8 cellular contexts compared by ENCODE assay signal in the genomic region with DNA sequence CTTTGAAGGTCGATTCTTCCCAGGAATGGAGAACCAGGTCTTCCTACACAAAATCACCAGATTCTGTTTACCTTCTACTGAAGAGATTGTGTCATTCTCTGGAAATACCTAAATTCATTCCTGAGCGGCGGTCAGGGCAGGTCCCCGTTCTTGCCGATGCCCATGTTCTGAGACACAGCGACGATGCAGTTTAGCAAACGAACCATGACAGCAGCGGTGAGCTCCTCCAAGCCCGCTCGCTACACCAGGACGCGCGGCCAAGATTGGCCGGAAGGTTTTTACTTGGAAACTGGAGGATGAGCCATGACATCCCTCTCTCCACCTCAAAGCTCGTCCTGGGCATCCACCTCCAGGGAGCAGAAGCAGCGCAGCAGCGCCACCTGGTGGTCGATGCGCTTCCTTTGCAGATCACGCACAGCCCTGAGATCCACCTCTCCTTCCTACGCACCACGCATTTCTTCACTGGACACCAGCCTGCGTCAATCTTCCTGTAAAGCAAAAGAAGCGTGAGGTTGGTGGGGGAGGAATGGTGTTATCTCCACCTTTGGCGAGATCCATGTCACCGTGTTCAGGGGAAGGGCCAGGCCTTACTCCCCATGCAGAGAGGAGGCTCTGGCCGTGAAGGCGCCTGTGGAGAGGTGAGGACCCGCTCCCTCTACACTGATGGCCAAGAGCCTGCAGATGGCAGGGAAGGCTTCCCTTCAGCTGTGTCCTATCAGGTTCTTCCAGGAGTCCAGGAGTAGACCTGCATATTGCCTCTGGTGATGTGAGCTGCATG. TPM values are rescaled to one million over a fixed set of nuclear protein-coding genes. Genes with fewer than 3 reads are reported as not detected.
DNase-seq lines count a peak whose midpoint lies in the region; ATAC-seq, FAIRE-seq and TF ChIP-seq lines count a peak whose summit lies in the region.

No MANE protein-coding gene starts in this region.

- H3K4me3 ChIP-seq in BLaER1, result peak overlapping the region; percentile 56
- H3K4me3 ChIP-seq in fibroblast of the aortic adventitia (ENCODE audit: low read depth, low read length), result peak overlapping the region; percentile 51
- peak overlapping the region; percentile 62 for H3K4me3 ChIP-seq in neural cell (ENCODE audit: low read length)

- ATAC-seq in GM19372 (IDR thresholded peaks at IDR 0.05; ENCODE audit: low read depth, unreplicated experiment), result peak; percentile 68
- peak; percentile 98 for ATAC-seq in stimulated activated naive CD8-positive, alpha-beta T cell treated with anti-CD3 and anti-CD28 coated beads, Interleukin-15, Interleukin-2, amounts not matched to agents 100 U/mL and 50 U/mL, for 24 hours

- H3K27ac Mint-ChIP-seq in IgD-negative memory B cell, result peak overlapping the region in 1 of 3 donors; percentile 5

- no peak for TF ChIP-seq EP300 in neural cell (conservative IDR thresholded peaks at IDR 0.05; ENCODE audit: poor library complexity, severe bottlenecking)

- H3K4me1 ChIP-seq in BLaER1, result 0 out of 2 replicates have a peak, but pooled peaks cover 8% of the 10 kb centered on the region

- H3K36me3 ChIP-seq in BLaER1, result no peaks in the 10 kb centered on the region
- no peaks in the 10 kb centered on the region for H3K36me3 ChIP-seq in neural cell (ENCODE audit: insufficient read depth, low read length)

- TF ChIP-seq CTCF in fibroblast of the aortic adventitia (IDR thresholded peaks at IDR 0.05; ENCODE audit: insufficient read depth, low read length) (peak; percentile 94), neural cell (IDR thresholded peaks at IDR 0.05; ENCODE audit: poor library complexity, severe bottlenecking) (peak; percentile 97)

- peaks cover 0 to 3% (median under 1%) of the 10 kb centered on the region in 3 donors for H3K9me3 Mint-ChIP-seq in IgD-negative memory B cell

- no peaks in the 10 kb centered on the region for H3K9me3 ChIP-seq in BLaER1
- H3K9me3 ChIP-seq in neural cell (ENCODE audit: low read length), result no peaks in the 10 kb centered on the region

- H3K27me3 ChIP-seq in BLaER1, result 0 out of 2 replicates have a peak, but pooled peaks cover 6% of the 10 kb centered on the region
- H3K27me3 ChIP-seq in neural cell (ENCODE audit: insufficient read depth, low read depth, low read length), result peaks cover 10% of the 10 kb centered on the region

- H4K20me1 ChIP-seq in BLaER1, result no peaks in the 10 kb centered on the region
- no peaks in the 10 kb centered on the region for H4K20me1 ChIP-seq in neural cell (ENCODE audit: insufficient read depth)

- H3K4me1 Mint-ChIP-seq in IgD-negative memory B cell, result peaks cover 0 to 8% (median 6%) of the 10 kb centered on the region in 3 donors

- no peak overlapping the region for H3K27ac ChIP-seq in BLaER1
- H3K27ac ChIP-seq in neural cell (ENCODE audit: low read length), result no peak overlapping the region

- TF ChIP-seq RAD21 in neural cell (conservative IDR thresholded peaks at IDR 0.05), result peak; percentile 96

- no peak overlapping the region for H2AFZ ChIP-seq in neural cell (ENCODE audit: low read depth, low read length)

- no peaks in the 10 kb centered on the region for H3K79me2 ChIP-seq in neural cell (replicated peaks; ENCODE audit: insufficient read depth, low read length)

- H3K4me2 ChIP-seq in BLaER1 (peak overlapping the region; percentile 74), neural cell (ENCODE audit: low read length) (no peak overlapping the region)

- H3K9ac ChIP-seq in BLaER1, result no peak overlapping the region
- H3K9ac ChIP-seq in neural cell (ENCODE audit: low read length), result no peak overlapping the region

- H3K27me3 Mint-ChIP-seq in IgD-negative memory B cell, result peaks cover 17% of the 10 kb centered on the region

- peak; percentile 24 for FAIRE-seq in RCC 7860 (lab: Jason Lieb, UNC)

- peak overlapping the region; percentile 15 to 90 (median 87) for H3K4me3 Mint-ChIP-seq in IgD-negative memory B cell

- DNase-seq in RCC 7860 (ENCODE audit: low spot score) (peak; percentile 67), fibroblast of the aortic adventitia (ENCODE audit: low read depth) (peak; percentile 89)
- peak; percentile 78 to 86 for DNase-seq in activated T-helper 1 cell treated with anti-CD3 and anti-CD28 coated beads, Interleukin-2, amount 50 U/mL, for 16 hours (ENCODE audit: low read depth in 1 of 2, low spot score in 1 of 2)
- peak; percentile 91 for DNase-seq in stimulated activated naive CD8-positive, alpha-beta T cell treated with anti-CD3 and anti-CD28 coated beads, Interleukin-15, Interleukin-2, amounts not matched to agents 100 U/mL and 50 U/mL, for 24 hours

- no peaks in the 10 kb centered on the region for H3K9me2 ChIP-seq in neural cell (ENCODE audit: insufficient read depth, low read length)

- H3F3A ChIP-seq in neural cell (ENCODE audit: insufficient read depth, low read length, poor library complexity, severe bottlenecking), result no peaks in the 10 kb centered on the region

- H3K36me3 Mint-ChIP-seq in IgD-negative memory B cell, result peaks cover 4% of the 10 kb centered on the region

TF ChIP-seq in neural cell, 6 proteins besides CTCF, POLR2A, EP300 and RAD21:
- TF ChIP-seq MXI1 (conservative IDR thresholded peaks at IDR 0.05; ENCODE audit: poor library complexity, severe bottlenecking), result no peak
- peak; percentile 94 for TF ChIP-seq SMC3 (conservative IDR thresholded peaks at IDR 0.05; ENCODE audit: poor library complexity)
- TF ChIP-seq EZH2 (IDR thresholded peaks at IDR 0.05; ENCODE audit: borderline replicate concordance, insufficient read depth, low read length, poor library complexity, severe bottlenecking), result no peak
- TF ChIP-seq TAF1 (IDR thresholded peaks at IDR 0.05; ENCODE audit: low read depth), result no peak
- TF ChIP-seq, protein P1, sequence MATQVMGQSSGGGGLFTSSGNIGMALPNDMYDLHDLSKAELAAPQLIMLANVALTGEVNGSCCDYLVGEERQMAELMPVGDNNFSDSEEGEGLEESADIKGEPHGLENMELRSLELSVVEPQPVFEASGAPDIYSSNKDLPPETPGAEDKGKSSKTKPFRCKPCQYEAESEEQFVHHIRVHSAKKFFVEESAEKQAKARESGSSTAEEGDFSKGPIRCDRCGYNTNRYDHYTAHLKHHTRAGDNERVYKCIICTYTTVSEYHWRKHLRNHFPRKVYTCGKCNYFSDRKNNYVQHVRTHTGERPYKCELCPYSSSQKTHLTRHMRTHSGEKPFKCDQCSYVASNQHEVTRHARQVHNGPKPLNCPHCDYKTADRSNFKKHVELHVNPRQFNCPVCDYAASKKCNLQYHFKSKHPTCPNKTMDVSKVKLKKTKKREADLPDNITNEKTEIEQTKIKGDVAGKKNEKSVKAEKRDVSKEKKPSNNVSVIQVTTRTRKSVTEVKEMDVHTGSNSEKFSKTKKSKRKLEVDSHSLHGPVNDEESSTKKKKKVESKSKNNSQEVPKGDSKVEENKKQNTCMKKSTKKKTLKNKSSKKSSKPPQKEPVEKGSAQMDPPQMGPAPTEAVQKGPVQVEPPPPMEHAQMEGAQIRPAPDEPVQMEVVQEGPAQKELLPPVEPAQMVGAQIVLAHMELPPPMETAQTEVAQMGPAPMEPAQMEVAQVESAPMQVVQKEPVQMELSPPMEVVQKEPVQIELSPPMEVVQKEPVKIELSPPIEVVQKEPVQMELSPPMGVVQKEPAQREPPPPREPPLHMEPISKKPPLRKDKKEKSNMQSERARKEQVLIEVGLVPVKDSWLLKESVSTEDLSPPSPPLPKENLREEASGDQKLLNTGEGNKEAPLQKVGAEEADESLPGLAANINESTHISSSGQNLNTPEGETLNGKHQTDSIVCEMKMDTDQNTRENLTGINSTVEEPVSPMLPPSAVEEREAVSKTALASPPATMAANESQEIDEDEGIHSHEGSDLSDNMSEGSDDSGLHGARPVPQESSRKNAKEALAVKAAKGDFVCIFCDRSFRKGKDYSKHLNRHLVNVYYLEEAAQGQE (IDR thresholded peaks at IDR 0.05; ENCODE audit: borderline replicate concordance), result no peak
- no peak for TF ChIP-seq POLR2AphosphoS5 (IDR thresholded peaks at IDR 0.05)

RNA-seq across cellular contexts. Expression of a gene that starts 9.9 kb away (rescaled TPM):
- polyA plus RNA-seq in IgD-negative memory B cell, result 6,901 TPM
- total RNA-seq in fibroblast of the aortic adventitia (ENCODE audit: low replicate concordance), result 52.0 and 84.2 TPM in 2 replicates
- polyA plus RNA-seq in neural cell, result 9.4 and 9.8 TPM in 2 replicates
- polyA minus RNA-seq in neural cell, result 4.9 and 6.1 TPM in 2 replicates

RNA-seq across cellular contexts. Expression of a gene that starts 36.5 kb away (rescaled TPM):
- polyA plus RNA-seq in IgD-negative memory B cell, result 9.2 TPM
- 12.7 and 13.3 TPM in 2 replicates for total RNA-seq in fibroblast of the aortic adventitia (ENCODE audit: low replicate concordance)
- polyA plus RNA-seq in neural cell, result 0.32 and 0.87 TPM in 2 replicates
- polyA minus RNA-seq in neural cell, result 0.58 TPM in 1 of 2 replicates, not detected in the other

Comparison
In these comparisons a context has a peak if more than half of its experiments do, and no peak if none do; other contexts are left out.
1. RNA of a gene that starts 9.9 kb away (polyA plus RNA-seq): 6,901 TPM in IgD-negative memory B cell (single experiment); 9.4 to 9.8 TPM in neural cell; every median in the first group is over 100 times any median in the second.
2. Peak in every context shown above with its lines, with median percentiles within 50 percentile points of each other: H3K4me3 ChIP-seq and DNase-seq.